Comparison of ENCODE assay signal across 1 cellular context in the genomic region with DNA sequence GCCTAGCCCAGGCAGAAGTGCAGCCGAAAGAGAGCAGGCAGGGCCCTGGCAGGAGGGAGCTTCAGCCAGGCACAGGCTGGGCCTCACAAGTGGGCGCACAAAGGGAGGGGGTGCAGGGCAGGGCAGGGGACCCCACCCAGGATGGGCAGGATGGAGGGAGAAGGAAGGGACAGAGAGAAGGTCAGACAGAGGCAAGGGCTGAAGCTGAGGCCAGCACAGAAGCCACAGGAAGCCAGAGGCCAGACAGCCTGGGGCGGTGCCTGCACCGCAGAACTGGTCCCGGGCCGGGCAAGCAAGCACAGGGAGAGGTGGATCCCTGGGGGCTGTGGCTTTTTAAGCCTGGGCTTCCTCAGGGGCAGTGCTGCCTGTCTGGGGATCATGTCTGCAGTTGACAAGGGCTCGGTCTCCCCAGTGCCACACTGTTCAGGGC.
TF ChIP-seq lines count a peak whose summit lies in the region.

No MANE protein-coding gene starts in this region.

TF ChIP-seq in endothelial cell of umbilical vein, 7 proteins besides CTCF, POLR2A, EP300 and RAD21:
- no peak for TF ChIP-seq MYC (IDR thresholded peaks at IDR 0.05; ENCODE audit: low read depth, low read length)
- no peak for TF ChIP-seq JUN (IDR thresholded peaks at IDR 0.05; ENCODE audit: borderline replicate concordance, insufficient read depth, insufficient read length, low read depth)
- no peak for TF ChIP-seq POLR2AphosphoS5 (IDR thresholded peaks at IDR 0.05; ENCODE audit: insufficient read depth, low read depth, low read length)
- TF ChIP-seq, protein P1, sequence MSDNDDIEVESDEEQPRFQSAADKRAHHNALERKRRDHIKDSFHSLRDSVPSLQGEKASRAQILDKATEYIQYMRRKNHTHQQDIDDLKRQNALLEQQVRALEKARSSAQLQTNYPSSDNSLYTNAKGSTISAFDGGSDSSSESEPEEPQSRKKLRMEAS (IDR thresholded peaks at IDR 0.05; ENCODE audit: insufficient read depth, insufficient read length): no peak
- TF ChIP-seq GATA2 (IDR thresholded peaks at IDR 0.05; ENCODE audit: insufficient read depth, insufficient read length, low read depth, low read length): no peak
- no peak for TF ChIP-seq EZH2 (IDR thresholded peaks at IDR 0.05; ENCODE audit: borderline replicate concordance, low read depth, low read length, severe bottlenecking)
- TF ChIP-seq FOS (IDR thresholded peaks at IDR 0.05; ENCODE audit: borderline replicate concordance, insufficient read depth, low read length): no peak
